15 cellular contexts compared by ENCODE assay signal in the genomic region with DNA sequence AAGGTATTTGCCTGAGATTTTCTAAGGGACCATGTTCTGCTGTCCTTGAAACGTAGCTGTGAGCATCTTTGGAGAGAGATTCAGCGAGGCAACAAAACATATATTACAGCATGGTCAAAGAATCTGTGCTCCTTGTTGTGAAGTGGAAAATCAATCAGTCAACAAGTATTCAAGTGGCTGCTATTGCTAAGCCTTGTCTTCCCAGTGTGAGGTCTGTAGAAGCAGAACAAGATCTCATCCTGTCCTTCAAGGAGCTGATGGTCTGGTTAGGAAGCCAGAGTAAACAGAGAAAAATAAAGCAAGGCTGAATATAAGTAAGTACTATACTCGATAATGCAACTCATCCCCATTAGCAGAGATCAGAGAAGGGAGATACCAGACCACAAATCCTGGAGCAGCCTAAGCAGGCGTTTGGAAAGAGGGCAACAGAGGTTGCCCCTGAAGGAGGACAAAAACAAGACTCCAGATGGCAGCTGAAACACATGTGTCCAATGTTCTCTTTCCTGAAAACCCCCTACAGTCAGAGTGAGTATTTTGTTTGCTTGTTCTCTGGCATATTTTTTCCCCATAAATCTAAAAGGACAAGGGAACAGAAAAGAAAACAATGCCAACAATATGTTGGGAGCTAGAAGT.
DNase-seq lines count a peak whose midpoint lies in the region; ATAC-seq and TF ChIP-seq lines count a peak whose summit lies in the region.
"Had no signal": no experiment of that assay in that cellular context is flagged by ENCODE, and none has a peak within 500 bp of the region (broad histone marks: within the 10 kb centered on the region; RNA-seq: fewer than 3 reads in every experiment).

No MANE protein-coding gene starts in this region.

- H3K9me3 Mint-ChIP-seq in stimulated activated effector memory CD8-positive, alpha-beta T cell treated with anti-CD3 and anti-CD28 coated beads, Interleukin-12 subunit alpha, Interleukin-12 subunit beta, amount 100 ng/mL, for 72 hours = no peaks in the 10 kb centered on the region

- H3K4me3 Mint-ChIP-seq in stimulated activated effector memory CD8-positive, alpha-beta T cell treated with anti-CD3 and anti-CD28 coated beads, Interleukin-12 subunit alpha, Interleukin-12 subunit beta, amount 100 ng/mL, for 72 hours = no peak overlapping the region
- H3K4me3 Mint-ChIP-seq: B cell had no signal

- H3K36me3 ChIP-seq in left lung = peaks cover 0 to 85% of the 10 kb centered on the region in 2 donors

- peak overlapping the region; percentile 64 to 80 for H3K27ac ChIP-seq in coronary artery
- H3K27ac ChIP-seq in left lung = peak overlapping the region in 1 of 2 donors; percentile 46
- H3K27ac ChIP-seq: cardiac muscle cell, epithelial cell of prostate had no signal

- intact Hi-C loops in left lung (cut with DNase I) = no loop called here
- intact Hi-C loops in posterior vena cava (cut with DNase I) = no loop called here

- H3K27me3 ChIP-seq in left lung = no peaks in the 10 kb centered on the region
- H3K27me3 ChIP-seq: cardiac muscle cell had no signal

- H3K4me1 Mint-ChIP-seq in stimulated activated effector memory CD8-positive, alpha-beta T cell treated with anti-CD3 and anti-CD28 coated beads, Interleukin-12 subunit alpha, Interleukin-12 subunit beta, amount 100 ng/mL, for 72 hours = peaks cover 4% of the 10 kb centered on the region
- H3K4me1 Mint-ChIP-seq: B cell had no signal

- DNase-seq in LHCN-M2 (ENCODE audit: low read depth) (peak; percentile 26), coronary artery (ENCODE audit: low spot score) (no peak), left lung (no peak), NCI-H446 treated with DMSO at 0.1 percent for 48 hours (lab: John Stamatoyannopoulos, UW) (no peak), posterior vena cava (ENCODE audit: low spot score) (no peak)
- DNase-seq in stimulated activated effector memory CD8-positive, alpha-beta T cell treated with anti-CD3 and anti-CD28 coated beads, Interleukin-12 subunit alpha, Interleukin-12 subunit beta, amount 100 ng/mL, for 72 hours (ENCODE audit: low spot score in 2 of 2) = no peak
- no peak for DNase-seq in activated CD4-positive, alpha-beta T cell treated with anti-CD3 and anti-CD28 coated beads, Interleukin-2, amount 50 U/mL, for 4 hours
- DNase-seq: activated effector memory CD4-positive, alpha-beta T cell treated with Interleukin-2 at 50 U/mL for 16 hours; IMR-90; NCI-H69; stimulated activated CD4-positive, alpha-beta T cell treated with anti-CD3 and anti-CD28 coated beads, Interleukin-2, amount 100 ng/mL, for 24 hours had no signal

- no peaks in the 10 kb centered on the region for H3K9me3 ChIP-seq in left lung

- H3K4me3 ChIP-seq in coronary artery (no peak overlapping the region), left lung (no peak overlapping the region)
- H3K4me3 ChIP-seq: cardiac muscle cell had no signal

- no peak for TF ChIP-seq CTCF in coronary artery (IDR thresholded peaks at IDR 0.05)
- no peak for TF ChIP-seq CTCF in left lung (IDR thresholded peaks at IDR 0.05)

- H3K27ac Mint-ChIP-seq in stimulated activated effector memory CD8-positive, alpha-beta T cell treated with anti-CD3 and anti-CD28 coated beads, Interleukin-12 subunit alpha, Interleukin-12 subunit beta, amount 100 ng/mL, for 72 hours = peak overlapping the region; percentile 66
- H3K27ac Mint-ChIP-seq: B cell had no signal

- ATAC-seq in left lung = peak; percentile 47
- ATAC-seq in stimulated activated effector memory CD8-positive, alpha-beta T cell treated with anti-CD3 and anti-CD28 coated beads, Interleukin-12 subunit alpha, Interleukin-12 subunit beta, amount 100 ng/mL, for 72 hours = no peak
- ATAC-seq in GM18867 (IDR thresholded peaks at IDR 0.05; ENCODE audit: unreplicated experiment) = no peak

- no peaks in the 10 kb centered on the region for H3K4me1 ChIP-seq in left lung

- peaks cover 61% of the 10 kb centered on the region for H3K36me3 Mint-ChIP-seq in stimulated activated effector memory CD8-positive, alpha-beta T cell treated with anti-CD3 and anti-CD28 coated beads, Interleukin-12 subunit alpha, Interleukin-12 subunit beta, amount 100 ng/mL, for 72 hours
